In the genomic region with DNA sequence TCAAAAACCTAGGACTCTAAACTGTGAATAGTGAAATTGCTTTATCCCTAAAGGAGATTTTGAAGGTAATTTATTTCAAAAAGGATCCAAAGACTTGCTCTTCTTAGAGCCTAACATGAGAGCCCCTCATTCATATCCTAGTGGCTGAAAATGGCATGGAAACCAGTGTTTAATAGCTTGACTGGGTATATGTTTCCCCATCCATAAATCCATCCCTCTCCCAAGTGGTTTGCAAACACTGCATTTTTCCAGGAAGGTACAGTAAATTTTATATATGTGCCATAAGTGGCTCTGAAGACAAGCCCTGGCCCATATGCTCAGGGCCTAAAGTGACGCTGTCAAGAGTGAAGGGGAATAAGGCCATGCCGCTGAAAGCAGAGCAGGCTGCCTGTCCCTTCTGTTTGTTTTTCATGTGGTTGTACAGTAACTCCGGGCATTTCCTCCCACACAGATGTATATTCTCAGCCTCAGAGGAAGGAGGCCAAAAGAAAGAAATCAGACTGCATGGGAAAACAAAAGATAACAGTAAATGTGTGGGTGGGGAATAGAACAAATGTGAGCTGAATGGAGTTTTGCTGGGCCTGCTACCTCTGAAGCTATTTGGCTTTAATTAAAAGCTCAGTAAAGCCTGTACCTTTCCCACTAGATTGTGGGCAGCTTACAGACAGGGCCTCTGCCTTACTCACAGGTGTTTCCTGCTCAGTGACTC, we compare ENCODE assay signal across 9 cellular contexts.
DNase-seq lines count a peak whose midpoint lies in the region; ATAC-seq, FAIRE-seq and TF ChIP-seq lines count a peak whose summit lies in the region.
"Had no signal": no experiment of that assay in that cellular context is flagged by ENCODE, and none has a peak within 500 bp of the region (broad histone marks: within the 10 kb centered on the region; RNA-seq: fewer than 3 reads in every experiment).

No MANE protein-coding gene starts in this region.

- TF ChIP-seq CTCF in GM10266 (IDR thresholded peaks at IDR 0.05; ENCODE audit: control insufficient read depth, insufficient read depth, low read depth, missing control alignments), result no peak
- no peak for TF ChIP-seq CTCF in heart right ventricle (IDR thresholded peaks at IDR 0.05)

- 46 to 55% methylated on average over 3 of the region's 3 CpGs for WGBS in heart right ventricle, 2 donors

- peak overlapping the region in 4 of 10 donors; percentile 18 to 37 (median 32) for H3K27ac ChIP-seq in heart right ventricle
- H3K27ac ChIP-seq: thoracic aorta had no signal

- H3K36me3 ChIP-seq in heart right ventricle, result no peaks in the 10 kb centered on the region
- H3K36me3 ChIP-seq: thoracic aorta had no signal

- peak in 5 of 8 donors; percentile 42 to 68 (median 54) for ATAC-seq in heart right ventricle
- no peak for ATAC-seq in GM19324 (IDR thresholded peaks at IDR 0.05; ENCODE audit: low FRiP score, unreplicated experiment)

- no peaks in the 10 kb centered on the region for H3K9me3 ChIP-seq in heart right ventricle
- H3K9me3 ChIP-seq: thoracic aorta had no signal

- DNase-seq in GM10266 (ENCODE audit: extremely low spot score) (peak; percentile 17), H54 (ENCODE audit: insufficient read length, low spot score) (no peak), NCI-H187 treated with DMSO at 0.1 percent for 48 hours (lab: John Stamatoyannopoulos, UW) (peak; percentile 17), heart right ventricle (no peak), HT-29 (ENCODE audit: low spot score) (no peak), AG20443 (ENCODE audit: low spot score) (no peak)
- DNase-seq in stimulated activated CD4-positive, alpha-beta T cell treated with anti-CD3 and anti-CD28 coated beads, Interleukin-12 subunit alpha, Interleukin-12 subunit beta, amount 100 ng/mL, for 4 hours, result no peak

- FAIRE-seq in H54 (lab: Jason Lieb, UNC), result peak; percentile 11

- intact Hi-C loops in heart right ventricle (cut with DNase I), result no loop called here

- no peak for TF ChIP-seq POLR2A in H54 (IDR thresholded peaks at IDR 0.05; ENCODE audit: low read depth, low read length)

- no peak overlapping the region for H3K4me3 ChIP-seq in heart right ventricle
- H3K4me3 ChIP-seq: thoracic aorta had no signal

- peaks cover 0 to 20% (median 4%) of the 10 kb centered on the region in 9 donors for H3K4me1 ChIP-seq in heart right ventricle

- H3K27me3 ChIP-seq in heart right ventricle, result no peaks in the 10 kb centered on the region

Comparison
In these comparisons a context has a peak if more than half of its experiments do, and no peak if none do; other contexts are left out.
1. DNase-seq: peak in GM10266 (single experiment) and NCI-H187 treated with DMSO at 0.1 percent for 48 hours (single experiment); none in H54 (single experiment), heart right ventricle (0 of 2), HT-29 (single experiment), AG20443 (single experiment) and stimulated activated CD4-positive, alpha-beta T cell treated with anti-CD3 and anti-CD28 coated beads, Interleukin-12 subunit alpha, Interleukin-12 subunit beta, amount 100 ng/mL, for 4 hours (single experiment).